ENCODE assay signal across 18 cellular contexts in genomic region chr2:71153585-71153984, GRCh38.
"Had no signal": no experiment of that assay in that cellular context is flagged by ENCODE, and none has a peak within 500 bp of the region (broad histone marks: within the 10 kb centered on the region; RNA-seq: fewer than 3 reads in every experiment).

No MANE protein-coding gene starts in this region.

- DNase-seq: effector memory CD8-positive, alpha-beta T cell; gastrocnemius medialis; islet precursor cell; mammary epithelial cell; naive thymus-derived CD4-positive, alpha-beta T cell; nephron progenitor cell; sigmoid colon; stimulated activated CD4-positive, alpha-beta T cell treated with anti-CD3 and anti-CD28 coated beads, Interleukin-2, amount 100 ng/mL, for 24 hours; stimulated activated CD4-positive, alpha-beta T cell treated with anti-CD3 and anti-CD28 coated beads, Interleukin-4, amount 100 ng/mL, for 4 hours; stimulated activated naive B cell treated with anti-CD40 and anti-IgM and Interleukin-4, amounts not matched to agents 10 μg/mL and 1 μg/mL and 100 μg/mL, for 72 hours; stimulated activated naive CD8-positive, alpha-beta T cell treated with anti-CD3 and anti-CD28 coated beads, Interleukin-15, amount 100 ng/mL, for 72 hours; transverse colon had no signal

- H3K27me3 ChIP-seq: esophagus muscularis mucosa, gastrocnemius medialis, right atrium auricular region, sigmoid colon, transverse colon had no signal

- H3K27ac ChIP-seq: epithelial cell of prostate, esophagus muscularis mucosa, gastrocnemius medialis, right atrium auricular region, sigmoid colon, skin epidermis, thoracic aorta, transverse colon had no signal

- ATAC-seq: effector memory CD8-positive, alpha-beta T cell; gastrocnemius medialis; left lobe of liver; naive thymus-derived CD4-positive, alpha-beta T cell; stimulated activated naive B cell treated with anti-CD40 and anti-IgM and Interleukin-4, amounts not matched to agents 10 μg/mL and 1 μg/mL and 100 μg/mL, for 72 hours; stimulated activated naive CD8-positive, alpha-beta T cell treated with anti-CD3 and anti-CD28 coated beads, Interleukin-15, amount 100 ng/mL, for 72 hours had no signal

- H3K4me3 ChIP-seq: esophagus muscularis mucosa, gastrocnemius medialis, right atrium auricular region, sigmoid colon, skin epidermis, thoracic aorta, transverse colon had no signal

- H3K9me3 ChIP-seq: esophagus muscularis mucosa, gastrocnemius medialis, right atrium auricular region, sigmoid colon, thoracic aorta, transverse colon had no signal
